ENCODE assay signal across 1 cellular context in the genomic region with DNA sequence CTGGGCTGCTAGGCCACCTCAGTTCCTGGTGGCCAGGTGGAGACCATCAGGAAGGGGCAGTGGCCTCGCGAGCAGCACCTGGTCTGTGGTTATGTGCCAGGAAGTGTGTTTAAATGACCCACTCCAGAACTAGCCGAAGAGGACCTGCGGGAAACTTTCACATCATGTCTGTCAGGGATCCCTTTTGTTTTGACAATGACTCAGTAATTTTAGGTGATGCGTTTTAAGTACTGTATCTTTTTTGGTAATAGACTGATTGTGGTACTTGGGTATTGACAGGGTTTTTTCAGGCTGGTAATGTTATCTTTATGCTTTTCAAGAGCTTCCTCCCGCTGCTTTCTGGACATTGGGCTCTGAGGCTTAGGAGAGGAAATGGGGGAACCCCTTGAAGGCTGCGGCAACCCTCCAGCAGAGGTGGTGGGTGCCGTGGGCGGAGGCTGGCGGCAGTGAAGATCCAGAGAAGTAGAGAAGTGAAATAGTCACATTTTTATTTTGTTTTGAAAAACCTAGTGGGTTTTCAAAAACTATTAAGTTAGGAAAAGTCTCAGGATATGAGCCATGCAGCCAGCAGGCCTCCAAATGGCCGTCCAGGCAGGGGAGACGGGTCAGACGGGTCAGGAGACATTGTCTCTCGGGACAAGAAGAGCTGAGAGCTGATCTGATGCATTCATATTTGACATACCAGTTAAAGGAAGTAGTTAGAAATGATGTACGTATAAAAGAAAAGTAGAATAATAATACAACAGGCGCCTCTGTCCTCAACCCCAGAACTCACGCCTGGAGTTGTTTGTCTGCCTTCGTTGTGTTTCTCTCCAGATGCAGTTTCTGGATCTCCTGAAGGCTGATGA.
TF ChIP-seq lines count a peak whose summit lies in the region.

No MANE protein-coding gene starts in this region.

TF ChIP-seq in HEK293, 187 proteins besides CTCF, POLR2A, EP300 and RAD21 (continued from another document):
- no peak for TF ChIP-seq ZSCAN23 (tag by site-specific recombination; IDR thresholded peaks at IDR 0.05)
- no peak for TF ChIP-seq ZNF837 (tag by site-specific recombination; IDR thresholded peaks at IDR 0.05)
- TF ChIP-seq SP3 (tag by site-specific recombination; IDR thresholded peaks at IDR 0.05), result no peak
- TF ChIP-seq, protein P1, sequence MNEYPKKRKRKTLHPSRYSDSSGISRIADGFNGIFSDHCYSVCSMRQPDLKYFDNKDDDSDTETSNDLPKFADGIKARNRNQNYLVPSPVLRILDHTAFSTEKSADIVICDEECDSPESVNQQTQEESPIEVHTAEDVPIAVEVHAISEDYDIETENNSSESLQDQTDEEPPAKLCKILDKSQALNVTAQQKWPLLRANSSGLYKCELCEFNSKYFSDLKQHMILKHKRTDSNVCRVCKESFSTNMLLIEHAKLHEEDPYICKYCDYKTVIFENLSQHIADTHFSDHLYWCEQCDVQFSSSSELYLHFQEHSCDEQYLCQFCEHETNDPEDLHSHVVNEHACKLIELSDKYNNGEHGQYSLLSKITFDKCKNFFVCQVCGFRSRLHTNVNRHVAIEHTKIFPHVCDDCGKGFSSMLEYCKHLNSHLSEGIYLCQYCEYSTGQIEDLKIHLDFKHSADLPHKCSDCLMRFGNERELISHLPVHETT (tag by site-specific recombination; IDR thresholded peaks at IDR 0.05), result no peak
- TF ChIP-seq, protein P2, sequence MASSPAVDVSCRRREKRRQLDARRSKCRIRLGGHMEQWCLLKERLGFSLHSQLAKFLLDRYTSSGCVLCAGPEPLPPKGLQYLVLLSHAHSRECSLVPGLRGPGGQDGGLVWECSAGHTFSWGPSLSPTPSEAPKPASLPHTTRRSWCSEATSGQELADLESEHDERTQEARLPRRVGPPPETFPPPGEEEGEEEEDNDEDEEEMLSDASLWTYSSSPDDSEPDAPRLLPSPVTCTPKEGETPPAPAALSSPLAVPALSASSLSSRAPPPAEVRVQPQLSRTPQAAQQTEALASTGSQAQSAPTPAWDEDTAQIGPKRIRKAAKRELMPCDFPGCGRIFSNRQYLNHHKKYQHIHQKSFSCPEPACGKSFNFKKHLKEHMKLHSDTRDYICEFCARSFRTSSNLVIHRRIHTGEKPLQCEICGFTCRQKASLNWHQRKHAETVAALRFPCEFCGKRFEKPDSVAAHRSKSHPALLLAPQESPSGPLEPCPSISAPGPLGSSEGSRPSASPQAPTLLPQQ (tag by site-specific recombination; IDR thresholded peaks at IDR 0.05), result no peak
- no peak for TF ChIP-seq ZNF157 (tag by site-specific recombination; IDR thresholded peaks at IDR 0.05)
- TF ChIP-seq, protein P3, sequence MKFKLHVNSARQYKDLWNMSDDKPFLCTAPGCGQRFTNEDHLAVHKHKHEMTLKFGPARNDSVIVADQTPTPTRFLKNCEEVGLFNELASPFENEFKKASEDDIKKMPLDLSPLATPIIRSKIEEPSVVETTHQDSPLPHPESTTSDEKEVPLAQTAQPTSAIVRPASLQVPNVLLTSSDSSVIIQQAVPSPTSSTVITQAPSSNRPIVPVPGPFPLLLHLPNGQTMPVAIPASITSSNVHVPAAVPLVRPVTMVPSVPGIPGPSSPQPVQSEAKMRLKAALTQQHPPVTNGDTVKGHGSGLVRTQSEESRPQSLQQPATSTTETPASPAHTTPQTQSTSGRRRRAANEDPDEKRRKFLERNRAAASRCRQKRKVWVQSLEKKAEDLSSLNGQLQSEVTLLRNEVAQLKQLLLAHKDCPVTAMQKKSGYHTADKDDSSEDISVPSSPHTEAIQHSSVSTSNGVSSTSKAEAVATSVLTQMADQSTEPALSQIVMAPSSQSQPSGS (tag by site-specific recombination; IDR thresholded peaks at IDR 0.05; ENCODE audit: low read depth), result no peak
- TF ChIP-seq ZNF768 (tag by site-specific recombination; IDR thresholded peaks at IDR 0.05), result no peak
- TF ChIP-seq ZNF175 (tag by site-specific recombination; IDR thresholded peaks at IDR 0.05), result no peak
- TF ChIP-seq KLF1 (tag by site-specific recombination; IDR thresholded peaks at IDR 0.05), result no peak
- no peak for TF ChIP-seq RBAK (tag by site-specific recombination; IDR thresholded peaks at IDR 0.05)
- TF ChIP-seq ZNF394 (tag by site-specific recombination; IDR thresholded peaks at IDR 0.05; ENCODE audit: borderline replicate concordance), result no peak
- 0 out of 2 replicates have a peak, but pooled peaks have one; percentile 25 for TF ChIP-seq ZNF629 (tag by site-specific recombination; IDR thresholded peaks at IDR 0.05)
- TF ChIP-seq, protein P4, sequence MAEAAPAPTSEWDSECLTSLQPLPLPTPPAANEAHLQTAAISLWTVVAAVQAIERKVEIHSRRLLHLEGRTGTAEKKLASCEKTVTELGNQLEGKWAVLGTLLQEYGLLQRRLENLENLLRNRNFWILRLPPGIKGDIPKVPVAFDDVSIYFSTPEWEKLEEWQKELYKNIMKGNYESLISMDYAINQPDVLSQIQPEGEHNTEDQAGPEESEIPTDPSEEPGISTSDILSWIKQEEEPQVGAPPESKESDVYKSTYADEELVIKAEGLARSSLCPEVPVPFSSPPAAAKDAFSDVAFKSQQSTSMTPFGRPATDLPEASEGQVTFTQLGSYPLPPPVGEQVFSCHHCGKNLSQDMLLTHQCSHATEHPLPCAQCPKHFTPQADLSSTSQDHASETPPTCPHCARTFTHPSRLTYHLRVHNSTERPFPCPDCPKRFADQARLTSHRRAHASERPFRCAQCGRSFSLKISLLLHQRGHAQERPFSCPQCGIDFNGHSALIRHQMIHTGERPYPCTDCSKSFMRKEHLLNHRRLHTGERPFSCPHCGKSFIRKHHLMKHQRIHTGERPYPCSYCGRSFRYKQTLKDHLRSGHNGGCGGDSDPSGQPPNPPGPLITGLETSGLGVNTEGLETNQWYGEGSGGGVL (tag by site-specific recombination; IDR thresholded peaks at IDR 0.05), result no peak
- TF ChIP-seq REST (tag by site-specific recombination; IDR thresholded peaks at IDR 0.05), result no peak
- TF ChIP-seq KLF8 (tag by site-specific recombination; IDR thresholded peaks at IDR 0.05), result no peak
- no peak for TF ChIP-seq ZNF658 (tag by site-specific recombination; IDR thresholded peaks at IDR 0.05)
- no peak for TF ChIP-seq TCF7L2 (IDR thresholded peaks at IDR 0.05; ENCODE audit: borderline replicate concordance, low read depth, low read length)
- no peak for TF ChIP-seq ZNF555 (tag by site-specific recombination; conservative IDR thresholded peaks at IDR 0.05)
- TF ChIP-seq ZNF791 (tag by site-specific recombination; IDR thresholded peaks at IDR 0.05), result no peak
- TF ChIP-seq ZNF707 (tag by site-specific recombination; IDR thresholded peaks at IDR 0.05), result no peak
